ENCODE assay signal across 8 cellular contexts in the genomic region with DNA sequence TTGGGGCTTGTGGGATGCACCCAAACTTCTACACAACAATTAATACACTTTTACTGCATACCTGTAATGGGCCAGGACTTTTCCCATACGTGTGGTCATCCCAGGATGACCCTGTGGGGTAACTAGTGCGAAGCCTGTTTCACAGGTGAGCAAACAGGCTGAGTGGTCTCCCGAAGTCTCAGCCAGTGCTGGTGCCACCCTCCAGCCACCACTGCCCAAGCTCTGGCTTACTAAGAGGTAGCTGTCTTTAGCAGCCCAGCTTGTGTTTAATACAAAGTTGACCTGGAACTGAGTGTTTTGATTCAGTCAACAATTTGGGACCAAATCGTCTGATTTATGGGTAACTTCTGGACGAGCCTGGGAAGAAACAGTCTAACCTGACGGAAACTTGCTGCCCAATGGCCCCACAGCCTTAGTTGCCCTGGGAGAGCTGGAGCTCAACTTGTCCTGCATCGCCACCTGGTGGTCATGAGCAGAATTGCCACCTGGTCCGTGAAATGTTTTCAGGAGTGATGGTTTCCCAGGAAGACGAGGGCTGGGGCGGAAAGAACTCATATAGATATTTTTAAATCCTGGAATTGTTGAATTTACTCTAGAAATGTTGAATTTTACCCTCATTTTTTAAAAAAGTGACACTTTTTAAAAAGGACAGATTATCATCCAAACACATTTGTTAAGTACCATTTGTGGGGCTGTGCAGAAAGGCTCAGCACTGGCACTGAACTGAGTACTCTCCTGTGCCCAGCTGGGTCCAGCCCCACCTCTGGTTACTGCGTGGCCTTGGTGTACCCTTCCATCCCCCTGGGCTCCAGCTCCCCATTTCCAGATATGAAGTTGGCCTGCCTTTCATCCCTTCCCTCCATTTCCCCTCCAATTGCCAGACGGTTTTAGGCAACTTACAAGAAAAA.
DNase-seq lines count a peak whose midpoint lies in the region; ATAC-seq, FAIRE-seq and TF ChIP-seq lines count a peak whose summit lies in the region.

No MANE protein-coding gene starts in this region.

- FAIRE-seq in GM19239 (lab: Jason Lieb, UNC) = peak; percentile 67

- peak overlapping the region; percentile 75; the same call in 1 of the 2 replicates for H3K27ac ChIP-seq in VCaP

- peak; percentile 77 for DNase-seq in AG10803 (ENCODE audit: low read depth)
- DNase-seq in GM19239 (ENCODE audit: insufficient read length, low spot score) = peak; percentile 78
- peak; percentile 70 for DNase-seq in NCI-H2029 (lab: John Stamatoyannopoulos, UW)
- DNase-seq in T47D (ENCODE audit: low read depth in 1 of 2, low spot score in 1 of 2) = peak; percentile 43 to 82
- peak; percentile 97 for DNase-seq in inferior parietal cortex (ENCODE audit: extremely low spot score)
- peak; percentile 85 for DNase-seq in stimulated activated CD4-positive, alpha-beta T cell treated with anti-CD3 and anti-CD28 coated beads, Interleukin-15, amount 100 ng/mL, for 24 hours

- no peak for ATAC-seq in HG03460 (IDR thresholded peaks at IDR 0.05; ENCODE audit: unreplicated experiment)

- H3K4me3 ChIP-seq in AG10803 (ENCODE audit: low read length) = no peak overlapping the region

- in situ Hi-C loops in T47D (cut with HindIII; ENCODE audit: low pct_unique_long_range_greater_than_20kb, low sequenced_read_pairs) = no loop called here

- TF ChIP-seq CTCF in AG10803 (conservative IDR thresholded peaks at IDR 0.05; ENCODE audit: low read length) (peak; percentile 96), VCaP (conservative IDR thresholded peaks at IDR 0.05) (peak; percentile 89)
